Comparison of ENCODE assay signal across 9 cellular contexts in the genomic region with DNA sequence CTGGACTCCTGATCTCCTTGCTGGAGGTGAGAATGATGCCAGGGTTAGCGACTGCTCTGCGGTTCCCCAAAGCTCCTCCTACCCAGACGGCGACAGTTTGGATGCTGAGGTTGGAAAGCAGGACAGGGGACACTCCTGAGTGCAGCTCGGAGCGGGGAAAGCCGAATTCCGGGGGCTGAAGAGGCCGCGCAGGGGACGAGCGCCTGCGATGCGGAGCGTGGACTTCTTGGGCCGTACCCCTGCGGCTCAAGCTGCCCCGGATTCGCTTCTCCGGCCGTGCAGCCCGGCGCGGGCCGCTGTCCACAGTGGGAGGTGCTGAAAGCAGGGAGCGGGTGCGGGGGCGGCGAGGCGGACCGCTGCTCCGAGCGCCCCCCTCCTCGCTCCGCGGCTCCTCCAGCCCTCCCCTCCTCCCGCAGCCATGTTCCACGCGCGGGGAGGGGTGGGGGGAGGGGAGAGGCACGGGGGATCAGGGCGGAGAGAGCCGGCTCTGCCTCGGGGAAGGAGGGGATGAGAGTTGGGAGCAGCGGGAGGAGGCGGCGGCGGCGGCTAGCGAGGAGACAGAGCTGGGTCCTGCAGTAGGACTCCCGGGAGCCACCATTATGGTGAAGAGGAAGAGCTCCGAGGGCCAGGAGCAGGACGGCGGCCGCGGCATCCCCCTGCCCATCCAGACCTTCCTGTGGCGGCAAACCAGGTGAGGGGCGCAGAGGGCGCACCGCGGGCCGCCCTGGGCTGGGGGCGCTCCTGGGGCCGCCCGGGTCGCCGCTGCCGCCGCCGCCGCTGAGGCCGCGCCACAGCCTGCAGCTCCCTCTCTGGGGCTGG. TPM values are rescaled to one million over a fixed set of nuclear protein-coding genes. Genes with fewer than 3 reads are reported as not detected.
DNase-seq lines count a peak whose midpoint lies in the region; ATAC-seq and TF ChIP-seq lines count a peak whose summit lies in the region.
"Had no signal": no experiment of that assay in that cellular context is flagged by ENCODE, and none has a peak within 500 bp of the region (broad histone marks: within the 10 kb centered on the region; RNA-seq: fewer than 3 reads in every experiment).

TSS of gene UNC80 (plus strand) at position 359 of the 819 bp plus-strand sequence. CDS start at position 600, 241 bp downstream.

- TF ChIP-seq CTCF in astrocyte of the spinal cord (IDR thresholded peaks at IDR 0.05; ENCODE audit: low read depth, low read length) (no peak), prostate gland (IDR thresholded peaks at IDR 0.05) (no peak)

- H3K4me3 ChIP-seq in astrocyte of the spinal cord (ENCODE audit: low read depth, low read length), result peak within 1 kb of the TSS; percentile 37
- peak within 1 kb of the TSS; percentile 41 to 52 for H3K4me3 ChIP-seq in prostate gland

- TF ChIP-seq POLR2A in prostate gland (IDR thresholded peaks at IDR 0.05), result no peak

- peak within 1 kb of the TSS; percentile 49 to 73 for H3K27ac ChIP-seq in prostate gland
- H3K27ac ChIP-seq: HL-60 had no signal

- intact Hi-C loops in prostate gland (cut with DNase I), result no loop called here

- DNase-seq in COLO829 (ENCODE audit: low spot score) (peak; percentile 66), H4 (ENCODE audit: low spot score) (peak; percentile 23), NCI-H460 (ENCODE audit: extremely low read depth, low read depth) (peak; percentile 56), astrocyte of the spinal cord (ENCODE audit: low read depth, low spot score) (peak; percentile 73), hepatic stellate cell (ENCODE audit: low spot score) (peak; percentile 66), prostate gland (ENCODE audit: low spot score) (peak; percentile 66)

- no peaks in the 10 kb centered on the region for H3K9me3 ChIP-seq in prostate gland

- in situ Hi-C loops in astrocyte of the spinal cord (cut with HindIII; ENCODE audit: low sequenced_read_pairs), result no loop called here

- H3K36me3 ChIP-seq in prostate gland, result no peaks in the 10 kb centered on the region

- no peaks in the 10 kb centered on the region for H3K4me1 ChIP-seq in prostate gland (replicated peaks)

- WGBS in prostate gland, result 3% methylated on average over 72 of the region's 73 CpGs

- no peaks in the 10 kb centered on the region for H3K27me3 ChIP-seq in prostate gland (replicated peaks; ENCODE audit: insufficient read depth)

- no peak for ATAC-seq in HG03520 (IDR thresholded peaks at IDR 0.05; ENCODE audit: unreplicated experiment)
- ATAC-seq in HG02973 (IDR thresholded peaks at IDR 0.05; ENCODE audit: unreplicated experiment), result no peak

RNA-seq across cellular contexts. Expression of gene UNC80, which starts in this region (rescaled TPM):
- not detected in 2 replicates for total RNA-seq in H4 (2014; rRNA removed; shearing (Covaris generic))
- not detected in 2 replicates for total RNA-seq in NCI-H460 (2014; rRNA removed; shearing (Covaris generic))
- polyA plus RNA-seq in NCI-H460 (2014; cell fraction: nucleus; rRNA removed), result not detected in 2 replicates
- total RNA-seq in prostate gland, result 1 to 10 TPM; 3.6 to 8.6 TPM

Comparison
In these comparisons a context has a peak if more than half of its experiments do, and no peak if none do; other contexts are left out.
1. Peak in DNase-seq in H4; RNA of the gene not detected or under 1 TPM.
2. Peak in DNase-seq in NCI-H460; RNA of the gene not detected or under 1 TPM.
3. DNase-seq: peak in every context shown above with its lines; median percentile 73 in astrocyte of the spinal cord; 66 in COLO829; 66 in hepatic stellate cell; 66 in prostate gland; 56 in NCI-H460; 23 in H4.